In genomic region chr14:75559451-75560187, GRCh38 we compare ENCODE assay signal across 10 cellular contexts. TPM values are rescaled to one million over a fixed set of nuclear protein-coding genes. Genes with fewer than 3 reads are reported as not detected.
DNase-seq lines count a peak whose midpoint lies in the region; ATAC-seq and TF ChIP-seq lines count a peak whose summit lies in the region.
"Had no signal": no experiment of that assay in that cellular context is flagged by ENCODE, and none has a peak within 500 bp of the region (broad histone marks: within the 10 kb centered on the region; RNA-seq: fewer than 3 reads in every experiment).

No MANE protein-coding gene starts in this region.

- DNase-seq in EL (peak; percentile 45), Kasumi-1 (lab: John Stamatoyannopoulos, UW) (peak; percentile 5 to 27), omental fat pad (ENCODE audit: low spot score) (no peak), vagina (ENCODE audit: extremely low spot score in 2 of 2) (no peak), COLO829 (ENCODE audit: low spot score) (no peak), medulla oblongata (ENCODE audit: extremely low spot score) (no peak)
- DNase-seq in activated T-helper 1 cell treated with anti-CD3 and anti-CD28 coated beads, Interleukin-12 subunit alpha, Interleukin-12 subunit beta, Interleukin-2, Interleukin-4 antibody, amounts not matched to agents 30 ng/mL and 10 ng/mL and 1 ng/mL, durations not matched to agents 14 hours and 24 hours and 36 hours (ENCODE audit: low spot score): peak; percentile 42

- peak overlapping the region; percentile 21 for H3K4me3 Mint-ChIP-seq in activated T-helper 1 cell treated with anti-CD3 and anti-CD28 coated beads, Interleukin-12 subunit alpha, Interleukin-12 subunit beta, Interleukin-2, Interleukin-4 antibody, amounts not matched to agents 30 ng/mL and 10 ng/mL and 1 ng/mL, durations not matched to agents 14 hours and 24 hours and 36 hours

- TF ChIP-seq POLR2A in vagina (IDR thresholded peaks at IDR 0.05): no peak

- H3K27me3 ChIP-seq in vagina: no peaks in the 10 kb centered on the region
- H3K27me3 ChIP-seq: cardiac muscle cell had no signal

- H3K9me3 Mint-ChIP-seq in activated T-helper 1 cell treated with anti-CD3 and anti-CD28 coated beads, Interleukin-12 subunit alpha, Interleukin-12 subunit beta, Interleukin-2, Interleukin-4 antibody, amounts not matched to agents 30 ng/mL and 10 ng/mL and 1 ng/mL, durations not matched to agents 14 hours and 24 hours and 36 hours: peaks cover 10% of the 10 kb centered on the region

- ATAC-seq in omental fat pad (ENCODE audit: low FRiP score): peak; percentile 77
- no peak for ATAC-seq in HG02642 (IDR thresholded peaks at IDR 0.05; ENCODE audit: poor library complexity, unreplicated experiment)

- H3K36me3 ChIP-seq in vagina: no peaks in the 10 kb centered on the region
- H3K36me3 ChIP-seq: cardiac muscle cell had no signal

- H3K27ac ChIP-seq in vagina: no peak overlapping the region
- H3K27ac ChIP-seq: cardiac muscle cell had no signal

- H3K4me1 ChIP-seq in vagina: peaks cover 5% of the 10 kb centered on the region

- H3K4me1 Mint-ChIP-seq in activated T-helper 1 cell treated with anti-CD3 and anti-CD28 coated beads, Interleukin-12 subunit alpha, Interleukin-12 subunit beta, Interleukin-2, Interleukin-4 antibody, amounts not matched to agents 30 ng/mL and 10 ng/mL and 1 ng/mL, durations not matched to agents 14 hours and 24 hours and 36 hours (ENCODE audit: low read depth): peaks cover 65% of the 10 kb centered on the region

- H3K9me3 ChIP-seq in vagina: no peaks in the 10 kb centered on the region

- H3K4me3 ChIP-seq in vagina: no peak overlapping the region
- H3K4me3 ChIP-seq: cardiac muscle cell had no signal

- H3K27me3 Mint-ChIP-seq in activated T-helper 1 cell treated with anti-CD3 and anti-CD28 coated beads, Interleukin-12 subunit alpha, Interleukin-12 subunit beta, Interleukin-2, Interleukin-4 antibody, amounts not matched to agents 30 ng/mL and 10 ng/mL and 1 ng/mL, durations not matched to agents 14 hours and 24 hours and 36 hours (ENCODE audit: insufficient read depth): no peaks in the 10 kb centered on the region

- TF ChIP-seq CTCF in omental fat pad (IDR thresholded peaks at IDR 0.05) (no peak), vagina (IDR thresholded peaks at IDR 0.05) (no peak)

- peaks cover 12% of the 10 kb centered on the region for H3K36me3 Mint-ChIP-seq in activated T-helper 1 cell treated with anti-CD3 and anti-CD28 coated beads, Interleukin-12 subunit alpha, Interleukin-12 subunit beta, Interleukin-2, Interleukin-4 antibody, amounts not matched to agents 30 ng/mL and 10 ng/mL and 1 ng/mL, durations not matched to agents 14 hours and 24 hours and 36 hours (ENCODE audit: low read depth)

- intact Hi-C loops in activated T-helper 1 cell treated with anti-CD3 and anti-CD28 coated beads, Interleukin-12 subunit alpha, Interleukin-12 subunit beta, Interleukin-2, Interleukin-4 antibody, amounts not matched to agents 30 ng/mL and 10 ng/mL and 1 ng/mL, durations not matched to agents 14 hours and 24 hours and 36 hours (cut with micrococcal nuclease): loop anchor here (1.0 to 2.0 kb wide), 3 partner anchors 10 to 73 kb away; no protein-coding TSS in a partner anchor
- intact Hi-C loops in vagina (cut with DNase I): no loop called here

- H3K27ac Mint-ChIP-seq in activated T-helper 1 cell treated with anti-CD3 and anti-CD28 coated beads, Interleukin-12 subunit alpha, Interleukin-12 subunit beta, Interleukin-2, Interleukin-4 antibody, amounts not matched to agents 30 ng/mL and 10 ng/mL and 1 ng/mL, durations not matched to agents 14 hours and 24 hours and 36 hours: peak overlapping the region; percentile 93

RNA-seq across cellular contexts. Expression of gene FLVCR2, which starts 18.8 kb away (rescaled TPM):
- 2.5 and 2.9 TPM in 2 replicates for total RNA-seq in activated T-helper 1 cell treated with anti-CD3 and anti-CD28 coated beads, Interleukin-12 subunit alpha, Interleukin-12 subunit beta, Interleukin-2, Interleukin-4 antibody, amounts not matched to agents 30 ng/mL and 10 ng/mL and 1 ng/mL, durations not matched to agents 14 hours and 24 hours and 36 hours
- total RNA-seq in omental fat pad (10 to 100 TPM in 3 of 4 donors, 1 to 10 TPM in 1; 5.8 to 25.6 (median 11.8) TPM), vagina (3.7 TPM)

RNA-seq across cellular contexts. Expression of gene BATF, which starts 37.4 kb away (rescaled TPM):
- 213 and 214 TPM in 2 replicates for total RNA-seq in activated T-helper 1 cell treated with anti-CD3 and anti-CD28 coated beads, Interleukin-12 subunit alpha, Interleukin-12 subunit beta, Interleukin-2, Interleukin-4 antibody, amounts not matched to agents 30 ng/mL and 10 ng/mL and 1 ng/mL, durations not matched to agents 14 hours and 24 hours and 36 hours
- total RNA-seq in omental fat pad: 10 to 100 TPM in 3 of 4 donors, 1 to 10 TPM in 1; 8.2 to 22.8 (median 12.9) TPM
- 12.0 TPM for total RNA-seq in vagina
- total RNA-seq: cardiac muscle cell, H1 had no signal

Comparison
In these comparisons a context has a peak if more than half of its experiments do, and no peak if none do; other contexts are left out.
1. DNase-seq: peak in EL (single experiment), Kasumi-1 (2 of 2) and activated T-helper 1 cell treated with anti-CD3 and anti-CD28 coated beads, Interleukin-12 subunit alpha, Interleukin-12 subunit beta, Interleukin-2, Interleukin-4 antibody, amounts not matched to agents 30 ng/mL and 10 ng/mL and 1 ng/mL, durations not matched to agents 14 hours and 24 hours and 36 hours (single experiment); none in omental fat pad (single experiment), vagina (0 of 2), COLO829 (single experiment) and medulla oblongata (single experiment).